Comparison of ENCODE assay signal across 1 cellular context in the genomic region with DNA sequence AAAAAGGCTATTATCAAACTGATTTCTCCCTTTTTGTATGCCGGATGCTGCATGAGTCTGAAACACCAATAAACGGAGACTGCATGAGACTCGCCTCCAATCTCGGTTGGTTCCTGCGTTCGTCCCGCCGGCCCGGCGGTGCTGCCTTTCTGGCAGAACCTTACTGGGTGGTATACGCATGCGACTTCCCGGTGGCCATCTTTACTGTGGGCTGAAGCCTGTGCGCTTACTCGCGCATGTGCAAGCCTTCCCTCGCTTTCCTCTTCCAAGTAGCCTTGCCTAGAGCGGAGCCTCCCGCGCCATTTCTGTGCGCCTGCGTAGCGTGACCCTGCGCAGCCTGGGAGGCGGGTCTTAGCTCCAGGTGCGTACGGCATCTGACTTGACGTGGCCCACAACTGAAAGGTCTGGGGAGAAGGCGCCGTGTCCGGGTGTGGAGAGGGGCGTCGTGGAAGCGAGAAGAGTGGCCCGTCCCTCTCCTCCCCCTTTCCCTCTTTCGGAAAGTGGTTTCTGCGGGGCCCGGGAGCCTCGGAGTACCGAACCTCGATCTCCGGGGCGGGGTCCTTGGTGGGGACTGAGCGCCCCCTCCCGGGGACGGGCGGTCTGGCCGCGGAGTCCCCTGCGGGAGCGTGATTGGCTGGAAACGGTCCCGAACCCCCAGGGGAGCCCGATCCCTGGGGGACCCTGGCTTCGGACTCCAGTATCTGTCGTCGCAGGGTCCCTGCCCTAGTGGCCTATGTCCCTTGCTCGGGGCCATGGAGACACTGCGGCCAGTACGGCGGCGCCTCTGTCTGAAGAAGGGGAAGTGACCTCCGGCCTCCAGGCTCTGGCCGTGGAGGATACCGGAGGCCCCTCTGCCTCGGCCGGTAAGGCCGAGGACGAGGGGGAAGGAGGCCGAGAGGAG.
TF ChIP-seq lines count a peak whose summit lies in the region.

PAGR1 (plus strand) TSS at position 360 of the 901 bp plus-strand sequence; CDS start at position 734, 374 bp downstream.

TF ChIP-seq in HepG2, 621 proteins besides CTCF, POLR2A, EP300 and RAD21 (continued from another document and continues in another):
- TF ChIP-seq, protein P1, sequence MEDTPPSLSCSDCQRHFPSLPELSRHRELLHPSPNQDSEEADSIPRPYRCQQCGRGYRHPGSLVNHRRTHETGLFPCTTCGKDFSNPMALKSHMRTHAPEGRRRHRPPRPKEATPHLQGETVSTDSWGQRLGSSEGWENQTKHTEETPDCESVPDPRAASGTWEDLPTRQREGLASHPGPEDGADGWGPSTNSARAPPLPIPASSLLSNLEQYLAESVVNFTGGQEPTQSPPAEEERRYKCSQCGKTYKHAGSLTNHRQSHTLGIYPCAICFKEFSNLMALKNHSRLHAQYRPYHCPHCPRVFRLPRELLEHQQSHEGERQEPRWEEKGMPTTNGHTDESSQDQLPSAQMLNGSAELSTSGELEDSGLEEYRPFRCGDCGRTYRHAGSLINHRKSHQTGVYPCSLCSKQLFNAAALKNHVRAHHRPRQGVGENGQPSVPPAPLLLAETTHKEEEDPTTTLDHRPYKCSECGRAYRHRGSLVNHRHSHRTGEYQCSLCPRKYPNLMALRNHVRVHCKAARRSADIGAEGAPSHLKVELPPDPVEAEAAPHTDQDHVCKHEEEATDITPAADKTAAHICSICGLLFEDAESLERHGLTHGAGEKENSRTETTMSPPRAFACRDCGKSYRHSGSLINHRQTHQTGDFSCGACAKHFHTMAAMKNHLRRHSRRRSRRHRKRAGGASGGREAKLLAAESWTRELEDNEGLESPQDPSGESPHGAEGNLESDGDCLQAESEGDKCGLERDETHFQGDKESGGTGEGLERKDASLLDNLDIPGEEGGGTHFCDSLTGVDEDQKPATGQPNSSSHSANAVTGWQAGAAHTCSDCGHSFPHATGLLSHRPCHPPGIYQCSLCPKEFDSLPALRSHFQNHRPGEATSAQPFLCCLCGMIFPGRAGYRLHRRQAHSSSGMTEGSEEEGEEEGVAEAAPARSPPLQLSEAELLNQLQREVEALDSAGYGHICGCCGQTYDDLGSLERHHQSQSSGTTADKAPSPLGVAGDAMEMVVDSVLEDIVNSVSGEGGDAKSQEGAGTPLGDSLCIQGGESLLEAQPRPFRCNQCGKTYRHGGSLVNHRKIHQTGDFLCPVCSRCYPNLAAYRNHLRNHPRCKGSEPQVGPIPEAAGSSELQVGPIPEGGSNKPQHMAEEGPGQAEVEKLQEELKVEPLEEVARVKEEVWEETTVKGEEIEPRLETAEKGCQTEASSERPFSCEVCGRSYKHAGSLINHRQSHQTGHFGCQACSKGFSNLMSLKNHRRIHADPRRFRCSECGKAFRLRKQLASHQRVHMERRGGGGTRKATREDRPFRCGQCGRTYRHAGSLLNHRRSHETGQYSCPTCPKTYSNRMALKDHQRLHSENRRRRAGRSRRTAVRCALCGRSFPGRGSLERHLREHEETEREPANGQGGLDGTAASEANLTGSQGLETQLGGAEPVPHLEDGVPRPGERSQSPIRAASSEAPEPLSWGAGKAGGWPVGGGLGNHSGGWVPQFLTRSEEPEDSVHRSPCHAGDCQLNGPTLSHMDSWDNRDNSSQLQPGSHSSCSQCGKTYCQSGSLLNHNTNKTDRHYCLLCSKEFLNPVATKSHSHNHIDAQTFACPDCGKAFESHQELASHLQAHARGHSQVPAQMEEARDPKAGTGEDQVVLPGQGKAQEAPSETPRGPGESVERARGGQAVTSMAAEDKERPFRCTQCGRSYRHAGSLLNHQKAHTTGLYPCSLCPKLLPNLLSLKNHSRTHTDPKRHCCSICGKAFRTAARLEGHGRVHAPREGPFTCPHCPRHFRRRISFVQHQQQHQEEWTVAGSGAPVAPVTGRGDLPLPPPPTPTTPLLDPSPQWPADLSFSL (CRISPR knock-in tag; IDR thresholded peaks at IDR 0.05), result 0 out of 2 replicates have a peak, but pooled peaks have one; percentile 17
- TF ChIP-seq ZNF33B (CRISPR knock-in tag; IDR thresholded peaks at IDR 0.05), result peak; percentile 77; the same call in 1 of the 2 replicates
- TF ChIP-seq, protein P2, sequence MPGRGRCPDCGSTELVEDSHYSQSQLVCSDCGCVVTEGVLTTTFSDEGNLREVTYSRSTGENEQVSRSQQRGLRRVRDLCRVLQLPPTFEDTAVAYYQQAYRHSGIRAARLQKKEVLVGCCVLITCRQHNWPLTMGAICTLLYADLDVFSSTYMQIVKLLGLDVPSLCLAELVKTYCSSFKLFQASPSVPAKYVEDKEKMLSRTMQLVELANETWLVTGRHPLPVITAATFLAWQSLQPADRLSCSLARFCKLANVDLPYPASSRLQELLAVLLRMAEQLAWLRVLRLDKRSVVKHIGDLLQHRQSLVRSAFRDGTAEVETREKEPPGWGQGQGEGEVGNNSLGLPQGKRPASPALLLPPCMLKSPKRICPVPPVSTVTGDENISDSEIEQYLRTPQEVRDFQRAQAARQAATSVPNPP (CRISPR knock-in tag; IDR thresholded peaks at IDR 0.05), result no peak; the same call in 1 of the 2 replicates
- TF ChIP-seq GATA4 (IDR thresholded peaks at IDR 0.05; ENCODE audit: borderline replicate concordance, low read depth), result peak; percentile 61
- peak; percentile 57 for TF ChIP-seq FOXO1 (CRISPR knock-in tag; IDR thresholded peaks at IDR 0.05)
- peak; percentile 90; the same call in 1 of the 2 replicates for TF ChIP-seq SNAPC4 (CRISPR knock-in tag; IDR thresholded peaks at IDR 0.05)
- no peak for TF ChIP-seq ATF4 (CRISPR knock-in tag; IDR thresholded peaks at IDR 0.05)
- 0 out of 2 replicates have a peak, but pooled peaks have one; percentile 69 for TF ChIP-seq TSC22D2 (CRISPR knock-in tag; IDR thresholded peaks at IDR 0.05; ENCODE audit: borderline replicate concordance)
- no peak for TF ChIP-seq ZNF296 (CRISPR knock-in tag; conservative IDR thresholded peaks at IDR 0.05)
- TF ChIP-seq ZEB1 (IDR thresholded peaks at IDR 0.05; ENCODE audit: insufficient replicate concordance, low read depth), result no peak
- TF ChIP-seq ZNF317 (CRISPR knock-in tag; IDR thresholded peaks at IDR 0.05), result no peak; the same call in none of the 2 replicates
- TF ChIP-seq, protein P3, sequence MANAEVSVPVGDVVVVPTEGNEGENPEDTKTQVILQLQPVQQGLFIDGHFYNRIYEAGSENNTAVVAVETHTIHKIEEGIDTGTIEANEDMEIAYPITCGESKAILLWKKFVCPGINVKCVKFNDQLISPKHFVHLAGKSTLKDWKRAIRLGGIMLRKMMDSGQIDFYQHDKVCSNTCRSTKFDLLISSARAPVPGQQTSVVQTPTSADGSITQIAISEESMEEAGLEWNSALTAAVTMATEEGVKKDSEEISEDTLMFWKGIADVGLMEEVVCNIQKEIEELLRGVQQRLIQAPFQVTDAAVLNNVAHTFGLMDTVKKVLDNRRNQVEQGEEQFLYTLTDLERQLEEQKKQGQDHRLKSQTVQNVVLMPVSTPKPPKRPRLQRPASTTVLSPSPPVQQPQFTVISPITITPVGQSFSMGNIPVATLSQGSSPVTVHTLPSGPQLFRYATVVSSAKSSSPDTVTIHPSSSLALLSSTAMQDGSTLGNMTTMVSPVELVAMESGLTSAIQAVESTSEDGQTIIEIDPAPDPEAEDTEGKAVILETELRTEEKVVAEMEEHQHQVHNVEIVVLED (CRISPR knock-in tag; IDR thresholded peaks at IDR 0.05; ENCODE audit: borderline replicate concordance), result peak; percentile 99
- no peak for TF ChIP-seq ZNF17 (CRISPR knock-in tag; IDR thresholded peaks at IDR 0.05)
- TF ChIP-seq NR2F2 (IDR thresholded peaks at IDR 0.05; ENCODE audit: borderline replicate concordance, low read depth), result no peak
- TF ChIP-seq MED13 (CRISPR knock-in tag; IDR thresholded peaks at IDR 0.05), result peak; percentile 50; the same call in 1 of the 2 replicates
- TF ChIP-seq HOXA7 (CRISPR knock-in tag; IDR thresholded peaks at IDR 0.05), result no peak
- TF ChIP-seq RBFOX2 (IDR thresholded peaks at IDR 0.05; ENCODE audit: low read depth, low read length), result peak; percentile 92
- TF ChIP-seq, protein P4, sequence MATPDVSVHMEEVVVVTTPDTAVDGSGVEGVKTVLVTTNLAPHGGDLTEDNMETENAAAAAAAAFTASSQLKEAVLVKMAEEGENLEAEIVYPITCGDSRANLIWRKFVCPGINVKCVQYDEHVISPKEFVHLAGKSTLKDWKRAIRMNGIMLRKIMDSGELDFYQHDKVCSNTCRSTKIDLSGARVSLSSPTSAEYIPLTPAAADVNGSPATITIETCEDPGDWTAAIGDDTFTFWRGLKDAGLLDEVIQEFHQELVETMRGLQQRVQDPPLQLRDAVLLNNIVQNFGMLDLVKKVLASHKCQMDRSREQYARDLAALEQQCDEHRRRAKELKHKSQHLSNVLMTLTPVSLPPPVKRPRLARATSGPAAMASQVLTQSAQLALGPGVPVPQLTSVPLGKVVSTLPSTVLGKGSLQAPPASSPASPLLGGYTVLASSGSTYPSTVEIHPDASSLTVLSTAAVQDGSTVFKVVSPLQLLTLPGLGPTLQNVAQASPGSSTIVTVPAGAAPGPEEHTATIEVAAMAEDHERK (CRISPR knock-in tag; IDR thresholded peaks at IDR 0.05; ENCODE audit: low read depth), result peak; percentile 95
- TF ChIP-seq SCMH1 (CRISPR knock-in tag; IDR thresholded peaks at IDR 0.05; ENCODE audit: borderline replicate concordance), result no peak
- TF ChIP-seq PAF1 (CRISPR knock-in tag; IDR thresholded peaks at IDR 0.05), result no peak
- TF ChIP-seq KDM5B (CRISPR knock-in tag; IDR thresholded peaks at IDR 0.05; ENCODE audit: borderline replicate concordance), result peak; percentile 93
- TF ChIP-seq GPBP1L1 (CRISPR knock-in tag; IDR thresholded peaks at IDR 0.05), result no peak
- no peak for TF ChIP-seq PLRG1 (conservative IDR thresholded peaks at IDR 0.05)
- peak; percentile 34 for TF ChIP-seq RXRB (CRISPR knock-in tag; IDR thresholded peaks at IDR 0.05; ENCODE audit: borderline replicate concordance)
- no peak; the same call in none of the 2 replicates for TF ChIP-seq AHR (CRISPR knock-in tag; IDR thresholded peaks at IDR 0.05)
- no peak for TF ChIP-seq HNRNPL (IDR thresholded peaks at IDR 0.05; ENCODE audit: low read depth, low read length)
- peak; percentile 76; the same call in 1 of the 2 replicates for TF ChIP-seq ZNF724P (CRISPR knock-in tag; IDR thresholded peaks at IDR 0.05; ENCODE audit: borderline replicate concordance)
- 0 out of 2 replicates have a peak, but pooled peaks have one; percentile 79 for TF ChIP-seq YEATS4 (CRISPR knock-in tag; IDR thresholded peaks at IDR 0.05; ENCODE audit: borderline replicate concordance)
- peak; percentile 73; the same call in 1 of the 2 replicates for TF ChIP-seq ESRRA (CRISPR knock-in tag; IDR thresholded peaks at IDR 0.05; ENCODE audit: low read depth)
- TF ChIP-seq, protein P5, sequence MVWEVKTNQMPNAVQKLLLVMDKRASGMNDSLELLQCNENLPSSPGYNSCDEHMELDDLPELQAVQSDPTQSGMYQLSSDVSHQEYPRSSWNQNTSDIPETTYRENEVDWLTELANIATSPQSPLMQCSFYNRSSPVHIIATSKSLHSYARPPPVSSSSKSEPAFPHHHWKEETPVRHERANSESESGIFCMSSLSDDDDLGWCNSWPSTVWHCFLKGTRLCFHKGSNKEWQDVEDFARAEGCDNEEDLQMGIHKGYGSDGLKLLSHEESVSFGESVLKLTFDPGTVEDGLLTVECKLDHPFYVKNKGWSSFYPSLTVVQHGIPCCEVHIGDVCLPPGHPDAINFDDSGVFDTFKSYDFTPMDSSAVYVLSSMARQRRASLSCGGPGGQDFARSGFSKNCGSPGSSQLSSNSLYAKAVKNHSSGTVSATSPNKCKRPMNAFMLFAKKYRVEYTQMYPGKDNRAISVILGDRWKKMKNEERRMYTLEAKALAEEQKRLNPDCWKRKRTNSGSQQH (CRISPR knock-in tag; IDR thresholded peaks at IDR 0.05; ENCODE audit: low read depth), result peak; percentile 32
- TF ChIP-seq ZFP62 (CRISPR knock-in tag; IDR thresholded peaks at IDR 0.05), result no peak
- peak; percentile 100 for TF ChIP-seq YY1 (IDR thresholded peaks at IDR 0.05; ENCODE audit: insufficient read depth, insufficient replicate concordance, low read depth, low read length)
